ENCODE assay signal across 8 cellular contexts in the genomic region with DNA sequence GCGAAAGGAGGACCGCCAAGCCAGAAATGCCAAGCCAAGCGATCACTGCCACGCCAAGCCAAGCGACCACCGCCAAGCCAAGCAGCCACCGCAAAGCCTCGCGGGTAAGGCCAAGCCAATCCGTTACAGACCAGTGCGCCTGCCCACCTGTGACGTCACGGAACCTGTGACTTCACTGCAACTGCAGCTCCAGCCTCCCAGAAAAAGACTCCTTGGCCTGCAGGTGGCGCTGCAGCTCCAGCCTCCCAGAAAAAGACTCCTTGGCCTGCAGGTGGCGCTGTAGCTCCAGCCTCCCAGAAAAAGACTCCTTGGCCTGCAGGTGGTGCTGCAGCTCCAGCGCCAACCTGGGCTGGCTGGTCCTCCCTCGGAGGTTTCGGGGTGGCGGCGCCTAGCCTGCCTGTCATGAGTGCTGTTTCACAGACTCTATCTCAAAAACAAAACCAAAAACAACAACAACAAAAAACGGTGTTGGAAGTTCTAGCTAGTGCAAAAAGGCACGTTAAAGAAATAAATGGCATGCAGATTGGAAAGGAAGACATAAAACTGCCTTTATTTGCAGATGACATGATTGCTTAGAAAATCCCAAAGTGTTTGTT. TPM values are rescaled to one million over a fixed set of nuclear protein-coding genes. Genes with fewer than 3 reads are reported as not detected.
DNase-seq lines count a peak whose midpoint lies in the region; ATAC-seq and TF ChIP-seq lines count a peak whose summit lies in the region.
"Not testable (repeated sequence)": the region's sequence is repeated elsewhere in the genome, so short reads cannot be mapped to it uniquely, and the experiment has no call there.

No MANE protein-coding gene starts in this region.

- TF ChIP-seq POLR2A in adrenal gland (IDR thresholded peaks at IDR 0.05) = peak; percentile 53 to 59

- H3K36me3 ChIP-seq in adrenal gland (replicated peaks in 1 of 2); osteoblast (ENCODE audit: insufficient read depth, low read length): not testable (repeated sequence)

- H3K27me3 ChIP-seq in adrenal gland; osteoblast (ENCODE audit: insufficient read depth, low read length): not testable (repeated sequence)

- not testable (repeated sequence) for H3K27me3 Mint-ChIP-seq in stimulated activated naive CD8-positive, alpha-beta T cell treated with anti-CD3 and anti-CD28 coated beads, Interleukin-15, Interleukin-2, amounts not matched to agents 100 ng/mL and 50 ng/mL, for 24 hours

- not testable (repeated sequence) for H3K9me3 ChIP-seq in adrenal gland (replicated peaks in 1 of 3); osteoblast (ENCODE audit: low read depth, low read length)

- H3K9me3 Mint-ChIP-seq in stimulated activated naive CD8-positive, alpha-beta T cell treated with anti-CD3 and anti-CD28 coated beads, Interleukin-15, Interleukin-2, amounts not matched to agents 100 ng/mL and 50 ng/mL, for 24 hours = not testable (repeated sequence)

- H3K36me3 Mint-ChIP-seq in stimulated activated naive CD8-positive, alpha-beta T cell treated with anti-CD3 and anti-CD28 coated beads, Interleukin-15, Interleukin-2, amounts not matched to agents 100 ng/mL and 50 ng/mL, for 24 hours (ENCODE audit: low read depth) = not testable (repeated sequence)

- H3K4me1 ChIP-seq in adrenal gland (replicated peaks in 1 of 2); osteoblast (ENCODE audit: insufficient read depth, low read length): not testable (repeated sequence)

- 4 to 18% (median 10%) methylated on average over 7 to 21 of the region's 22 CpGs for WGBS in adrenal gland, 4 donors

- H2AFZ ChIP-seq in osteoblast (ENCODE audit: low read length) = peak overlapping the region; percentile 82

- H3K79me2 ChIP-seq in osteoblast (ENCODE audit: insufficient read depth, low read length) = not testable (repeated sequence)

- H3K4me3 ChIP-seq in adrenal gland (peak overlapping the region in 1 of 4 donors; percentile 28), osteoblast (ENCODE audit: insufficient read depth, low read length) (peak overlapping the region; percentile 66)

- peak; percentile 53 for ATAC-seq in HG02610 (IDR thresholded peaks at IDR 0.05; ENCODE audit: unreplicated experiment)
- ATAC-seq in Right ventricle myocardium inferior = peak; percentile 98

- peak overlapping the region; percentile 72 for H3K4me2 ChIP-seq in osteoblast (ENCODE audit: insufficient read depth, low read length)

- peak overlapping the region in 1 of 5 donors; percentile 71 for H3K27ac ChIP-seq in adrenal gland
- not testable (repeated sequence) for H3K27ac ChIP-seq in osteoblast (ENCODE audit: low read depth, low read length)

- peak overlapping the region; percentile 90 for H3K4me3 Mint-ChIP-seq in stimulated activated naive CD8-positive, alpha-beta T cell treated with anti-CD3 and anti-CD28 coated beads, Interleukin-15, Interleukin-2, amounts not matched to agents 100 ng/mL and 50 ng/mL, for 24 hours

- H3K4me1 Mint-ChIP-seq in stimulated activated naive CD8-positive, alpha-beta T cell treated with anti-CD3 and anti-CD28 coated beads, Interleukin-15, Interleukin-2, amounts not matched to agents 100 ng/mL and 50 ng/mL, for 24 hours (ENCODE audit: low read depth) = peaks cover 15% of the 10 kb centered on the region

- peak overlapping the region; percentile 89 for H3K27ac Mint-ChIP-seq in stimulated activated naive CD8-positive, alpha-beta T cell treated with anti-CD3 and anti-CD28 coated beads, Interleukin-15, Interleukin-2, amounts not matched to agents 100 ng/mL and 50 ng/mL, for 24 hours

- intact Hi-C loops in adrenal gland (cut with DNase I); Right ventricle myocardium inferior (cut with DNase I): not testable (repeated sequence)

- H4K20me1 ChIP-seq in osteoblast (ENCODE audit: insufficient read depth, low read length) = not testable (repeated sequence)

- TF ChIP-seq CTCF in adrenal gland (IDR thresholded peaks at IDR 0.05) (peak; percentile 98 to 100 (median 100)), osteoblast (IDR thresholded peaks at IDR 0.05; ENCODE audit: extremely low read depth, low read depth, low read length) (peak; percentile 85)

- DNase-seq in GM04504 (ENCODE audit: low read depth) = peak; percentile 54
- peak; percentile 16 for DNase-seq in NCI-H1694 (lab: John Stamatoyannopoulos, UW)
- peak; percentile 85 for DNase-seq in T1000 (lab: John Stamatoyannopoulos, UW)
- peak; percentile 83 to 98 (median 94) for DNase-seq in adrenal gland
- peak; percentile 98 for DNase-seq in Right ventricle myocardium inferior (ENCODE audit: missing footprints)
- peak; percentile 38 for DNase-seq in osteoblast (ENCODE audit: insufficient read length, low spot score, missing footprints)

RNA-seq across cellular contexts. Expression of gene TBC1D28, which starts 18.6 kb away (rescaled TPM):
- total RNA-seq in adrenal gland (not detected), Right ventricle myocardium inferior (not detected), osteoblast (not detected in 2 replicates)
- not detected for polyA plus RNA-seq in adrenal gland

RNA-seq across cellular contexts. Expression of gene FOXO3B, which starts 56.5 kb away (rescaled TPM):
- 1 to 10 TPM in 7 of 8 donors, under 1 TPM in 1; 0.85 to 6.3 (median 4.0) TPM for total RNA-seq in adrenal gland
- 1 to 10 TPM in 1 of 3 donors, under 1 TPM in 2; 0.57 to 1.0 (median 0.97) TPM for polyA plus RNA-seq in adrenal gland
- 1.2 TPM for total RNA-seq in Right ventricle myocardium inferior
- 8.7 and 8.8 TPM in 2 replicates for total RNA-seq in osteoblast

Comparison
In these comparisons a context has a peak if more than half of its experiments do, and no peak if none do; other contexts are left out.
1. DNase-seq: peak in every context shown above with its lines; median percentile 98 in Right ventricle myocardium inferior; 94 in adrenal gland; 85 in T1000; 54 in GM04504; 38 in osteoblast; 16 in NCI-H1694.